In the genomic region with DNA sequence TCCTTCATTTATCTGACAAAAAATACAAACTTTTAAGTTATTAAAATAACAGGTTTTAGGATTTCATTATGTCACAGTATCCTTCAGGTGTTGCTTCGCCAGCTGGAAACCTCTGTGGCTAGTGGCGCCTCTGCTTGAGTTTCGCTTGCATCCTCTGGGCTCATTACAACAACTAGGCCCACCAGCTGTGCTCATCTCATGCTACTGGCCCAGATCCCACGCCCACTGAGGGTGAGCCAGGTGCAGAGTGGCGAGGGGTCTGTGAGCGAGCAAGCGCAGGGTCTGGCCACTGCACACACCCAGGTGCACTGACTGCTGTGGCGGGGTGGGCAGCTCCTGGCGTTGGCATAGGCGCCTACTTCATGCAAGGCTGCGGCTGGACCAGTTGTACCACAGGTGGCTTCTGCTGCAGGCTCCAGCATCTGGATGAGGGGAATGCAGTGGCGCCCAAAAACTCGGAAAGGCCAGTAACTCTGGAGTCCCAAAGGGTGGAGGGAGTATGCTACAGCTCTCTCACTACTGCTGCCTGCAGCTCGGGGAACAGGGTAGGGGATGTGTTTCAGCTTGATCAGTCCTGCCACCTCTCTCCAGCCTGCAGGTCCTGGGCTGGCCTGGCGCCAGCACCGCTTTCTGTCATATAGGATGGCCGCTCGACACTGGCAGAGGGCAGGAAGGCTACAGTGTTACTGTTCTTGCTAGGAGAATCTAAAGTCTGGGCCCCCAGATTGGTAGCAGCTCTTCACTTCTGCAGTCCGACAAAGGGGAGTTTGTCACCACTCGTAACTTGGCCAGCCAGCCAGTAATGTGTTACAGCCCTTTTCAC, we compare ENCODE assay signal across 19 cellular contexts.
A peak's percentile ranks its signal among the peaks of the same experiment; 100 is the strongest.
DNase-seq lines count a peak whose midpoint lies in the region; ATAC-seq, FAIRE-seq and TF ChIP-seq lines count a peak whose summit lies in the region.
"Had no signal": no experiment of that assay in that cellular context is flagged by ENCODE, and none has a peak within 500 bp of the region (broad histone marks: within the 10 kb centered on the region; RNA-seq: fewer than 3 reads in every experiment).

No MANE protein-coding gene starts in this region.

- TF ChIP-seq CTCF in H1 (IDR thresholded peaks at IDR 0.05; ENCODE audit: control extremely low read depth in 1 of 3, insufficient read depth in 1 of 3, low read depth in 1 of 3, low read length in 3 of 3) (no peak), endothelial cell (IDR thresholded peaks at IDR 0.05; ENCODE audit: unreplicated experiment) (no peak)

- H4K8ac ChIP-seq in H1 (ENCODE audit: extremely low read depth, insufficient read depth, low read length) (no peak overlapping the region; the same call in 1 of the 2 replicates), neuronal stem cell (ENCODE audit: low read depth, low read length) (no peak overlapping the region)

- no peak for TF ChIP-seq POLR2A in H1 (IDR thresholded peaks at IDR 0.05; ENCODE audit: control extremely low read depth in 1 of 2, low read depth in 2 of 2, low read length in 2 of 2)

- no peaks in the 10 kb centered on the region; a peak in 1 of 4 replicates for H3K9me3 ChIP-seq in H1 (ENCODE audit: insufficient read depth in 2 of 2, low read depth in 1 of 2, low read length in 1 of 2)
- H3K9me3 ChIP-seq in neuronal stem cell (replicated peaks in 1 of 2; ENCODE audit: control insufficient read depth in 2 of 2, insufficient read depth in 1 of 2, low read depth in 1 of 2, low read length in 2 of 2): no peaks in the 10 kb centered on the region
- H3K9me3 ChIP-seq: A549 had no signal

- H4K20me1 ChIP-seq in H1 (replicated peaks in 1 of 2; ENCODE audit: control insufficient read depth in 1 of 2, insufficient read depth in 2 of 2, low read length in 2 of 2): no peaks in the 10 kb centered on the region

- no peak overlapping the region for H3K9ac ChIP-seq in H1 (replicated peaks in 1 of 4; ENCODE audit: extremely low read depth in 1 of 4, low read depth in 3 of 4, low read length in 3 of 4)
- H3K9ac ChIP-seq in neuronal stem cell (ENCODE audit: low read depth, low read length, poor library complexity): no peak overlapping the region

- H2AFZ ChIP-seq in H1 (ENCODE audit: low read length) (no peak overlapping the region), neuronal stem cell (ENCODE audit: low read length) (no peak overlapping the region)

- POLR2A ChIA-PET in H1 (lab: Charles Lee; ENCODE audit: partially characterized antibody): no interaction called here

- CTCF ChIA-PET in H1 (lab: Charles Lee; ENCODE audit: partially characterized antibody): no interaction called here

- H2BK120ac ChIP-seq in H1 (replicated peaks; ENCODE audit: low read depth, low read length) (peak overlapping the region; percentile 73), neuronal stem cell (ENCODE audit: low read depth, low read length) (no peak overlapping the region)

- H3K56ac ChIP-seq in H1 (replicated peaks; ENCODE audit: insufficient read length, low read depth, low read length): no peak overlapping the region

- no peaks in the 10 kb centered on the region for H3K4me1 Mint-ChIP-seq in endothelial cell (ENCODE audit: unreplicated experiment)
- H3K4me1 Mint-ChIP-seq: CD14-positive monocyte had no signal

- H3K27ac Mint-ChIP-seq in endothelial cell (ENCODE audit: unreplicated experiment): no peak overlapping the region
- H3K27ac Mint-ChIP-seq: CD14-positive monocyte; CD8-positive, alpha-beta T cell had no signal

- DNase-seq in HTR-8/SVneo (ENCODE audit: insufficient read length, low spot score): peak; percentile 3
- DNase-seq in H1 (ENCODE audit: low read depth in 1 of 2, low spot score in 2 of 2): no peak
- no peak for DNase-seq in neuronal stem cell (ENCODE audit: low spot score)
- DNase-seq in endothelial cell (ENCODE audit: low spot score): no peak
- no peak for DNase-seq in left cardiac atrium
- no peak for DNase-seq in islet precursor cell
- DNase-seq: CD8-positive, alpha-beta T cell; COR-L47; DMS153; DMS79 treated with DMSO at 0.1 percent for 48 hours; EL had no signal

- no peak for TF ChIP-seq RAD21 in H1 (IDR thresholded peaks at IDR 0.05 in 1 of 2, conservative IDR thresholded peaks at IDR 0.05 in 1 of 2; ENCODE audit: low read depth in 2 of 2, low read length in 2 of 2)

- H3K18ac ChIP-seq in H1 (ENCODE audit: extremely low read depth, low read length): peak overlapping the region; percentile 43; the same call in 1 of the 2 replicates
- peak overlapping the region; percentile 71 for H3K18ac ChIP-seq in neuronal stem cell (ENCODE audit: low read length)

- peak overlapping the region; percentile 11 for H4K5ac ChIP-seq in H1 (ENCODE audit: insufficient read length, low read depth, low read length)

- H4K91ac ChIP-seq in H1 (replicated peaks; ENCODE audit: insufficient read length, low read length): peak overlapping the region; percentile 94
- H4K91ac ChIP-seq in neuronal stem cell (ENCODE audit: low read depth, low read length, poor library complexity): peak overlapping the region; percentile 12

- H3K4me2 ChIP-seq in H1 (ENCODE audit: insufficient read depth in 1 of 2, low read depth in 2 of 2, low read length in 2 of 2) (no peak overlapping the region), neuronal stem cell (ENCODE audit: insufficient read depth, low read length, poor library complexity, severe bottlenecking) (no peak overlapping the region)
- H3K4me2 ChIP-seq: A549 had no signal

- TF ChIP-seq EP300 in H1 (IDR thresholded peaks at IDR 0.05; ENCODE audit: borderline replicate concordance in 1 of 2, low read depth in 2 of 2, low read length in 2 of 2): no peak

- H2BK12ac ChIP-seq in H1 (ENCODE audit: low read depth, low read length) (peak overlapping the region; percentile 39; the same call in 1 of the 2 replicates), neuronal stem cell (ENCODE audit: low read length) (peak overlapping the region; percentile 73)

- H2BK15ac ChIP-seq in H1 (ENCODE audit: low read length) (no peak overlapping the region; the same call in 1 of the 2 replicates), neuronal stem cell (ENCODE audit: low read length) (peak overlapping the region; percentile 4)

- H3K4me1 ChIP-seq in H1 (replicated peaks in 1 of 4; ENCODE audit: control insufficient read depth in 3 of 4, insufficient read depth in 4 of 4, low read length in 3 of 4) (peaks cover 0 to 8% (median 0%) of the 10 kb centered on the region in 4 experiments; a peak in 4 of 7 replicates), neuronal stem cell (ENCODE audit: control insufficient read depth in 2 of 2, insufficient read depth in 1 of 2, low read depth in 1 of 2, low read length in 2 of 2) (no peaks in the 10 kb centered on the region)
- H3K4me1 ChIP-seq: A549 had no signal

- FAIRE-seq in HTR-8/SVneo (lab: Jason Lieb, UNC): no peak
- FAIRE-seq in H1 (lab: Jason Lieb, UNC): no peak
- FAIRE-seq: A549, D721Med, G401.6, GM12892, GM19239, H54 had no signal

- 93% methylated on average over 20 of the region's 20 CpGs; no CpG with 5 or more reads in 1 of the 2 experiments for WGBS in H1 (ENCODE audit: extremely low coverage in 1 of 2, insufficient coverage in 1 of 2, insufficient read length in 1 of 2, insufficient replicate concordance in 2 of 2, low coverage in 1 of 2, low lambda C conversion rate in 2 of 2, missing lambda C conversion rate in 1 of 2), 2 experiments
- WGBS in neuronal stem cell (ENCODE audit: extremely low coverage in 2 of 2, insufficient read length in 2 of 2, insufficient replicate concordance in 1 of 2), 2 donors: no CpG with 5 or more reads among the region's 20 CpGs

- intact Hi-C loops in left cardiac atrium (cut with DNase I): no loop called here

- no peak overlapping the region for H3K4me3 Mint-ChIP-seq in endothelial cell (ENCODE audit: unreplicated experiment)
- H3K4me3 Mint-ChIP-seq: CD14-positive monocyte; CD8-positive, alpha-beta T cell had no signal

- no peak for ATAC-seq in GM21390 (IDR thresholded peaks at IDR 0.05; ENCODE audit: unreplicated experiment)
- ATAC-seq in left cardiac atrium: no peak
- ATAC-seq: A549; CD8-positive, alpha-beta T cell had no signal

- H2AK5ac ChIP-seq in H1 (ENCODE audit: low read depth, low read length) (0 out of 2 replicates have a peak overlapping the region, but pooled peaks have one; percentile 39), neuronal stem cell (ENCODE audit: low read depth, low read length) (peak overlapping the region; percentile 52)

- H2BK5ac ChIP-seq in H1 (ENCODE audit: low read depth, low read length) (peak overlapping the region; percentile 75; the same call in 1 of the 2 replicates), neuronal stem cell (ENCODE audit: low read length) (no peak overlapping the region)

- H3K4ac ChIP-seq in H1 (replicated peaks; ENCODE audit: insufficient read length, low read depth, low read length) (peak overlapping the region; percentile 66), neuronal stem cell (ENCODE audit: low read length) (no peak overlapping the region)

- H2BK20ac ChIP-seq in H1 (ENCODE audit: low read length): peak overlapping the region; percentile 86; the same call in 1 of the 2 replicates

- H3K27ac ChIP-seq in H1 (ENCODE audit: low read depth, low read length) (no peak overlapping the region; the same call in 1 of the 2 replicates), neuronal stem cell (replicated peaks; ENCODE audit: low read length) (no peak overlapping the region)
- H3K27ac ChIP-seq: A549 had no signal

- H3K79me1 ChIP-seq in H1 (ENCODE audit: low read depth, low read length): no peaks in the 10 kb centered on the region
- no peaks in the 10 kb centered on the region for H3K79me1 ChIP-seq in neuronal stem cell (ENCODE audit: low read depth, low read length)

- H3K79me2 ChIP-seq in H1 (ENCODE audit: control insufficient read depth in 1 of 2, insufficient read depth in 2 of 2, low read length in 2 of 2): no peaks in the 10 kb centered on the region

- H3K23ac ChIP-seq in H1 (ENCODE audit: insufficient read length) (no peak overlapping the region), neuronal stem cell (ENCODE audit: low read depth, low read length, poor library complexity) (no peak overlapping the region)

- H3K36me3 ChIP-seq in H1 (ENCODE audit: control insufficient read depth in 2 of 4, insufficient read depth in 4 of 4, low read length in 3 of 4): no peaks in the 10 kb centered on the region
- no peaks in the 10 kb centered on the region for H3K36me3 ChIP-seq in neuronal stem cell (replicated peaks in 1 of 2; ENCODE audit: control insufficient read depth in 2 of 2, insufficient read depth in 2 of 2, low read length in 2 of 2)

- H3K36me3 Mint-ChIP-seq in endothelial cell (ENCODE audit: low read depth, unreplicated experiment): peaks cover 12% of the 10 kb centered on the region
- H3K36me3 Mint-ChIP-seq: CD14-positive monocyte; CD8-positive, alpha-beta T cell had no signal

- H3K14ac ChIP-seq in H1 (ENCODE audit: insufficient read length): no peak overlapping the region
- peak overlapping the region; percentile 94 for H3K14ac ChIP-seq in neuronal stem cell (ENCODE audit: low read length)

- H3K4me3 ChIP-seq in H1 (ENCODE audit: extremely low read depth in 1 of 4, insufficient read depth in 2 of 4, low read depth in 3 of 4, low read length in 4 of 4) (no peak overlapping the region), neuronal stem cell (ENCODE audit: low read length in 2 of 2) (no peak overlapping the region)
- H3K4me3 ChIP-seq: A549 had no signal

- H3K27me3 Mint-ChIP-seq in endothelial cell (ENCODE audit: unreplicated experiment): peaks cover 4% of the 10 kb centered on the region

- peaks cover 11% of the 10 kb centered on the region for H3K9me3 Mint-ChIP-seq in endothelial cell (ENCODE audit: unreplicated experiment)

- no peaks in the 10 kb centered on the region for H3K23me2 ChIP-seq in H1 (ENCODE audit: low read depth, low read length)

- no peaks in the 10 kb centered on the region for H3K27me3 ChIP-seq in H1 (replicated peaks in 1 of 4; ENCODE audit: control insufficient read depth in 3 of 4, extremely low read depth in 1 of 4, insufficient read depth in 3 of 4, low read length in 3 of 4)
- no peaks in the 10 kb centered on the region for H3K27me3 ChIP-seq in neuronal stem cell (ENCODE audit: control insufficient read depth in 3 of 3, insufficient read depth in 3 of 3, low read depth in 1 of 3, low read length in 3 of 3)
